ENCODE assay signal across 1 cellular context in genomic region chr14:59297070-59297766, GRCh38.
TF ChIP-seq lines count a peak whose summit lies in the region.

No MANE protein-coding gene starts in this region.

TF ChIP-seq in HepG2, 621 proteins besides CTCF, POLR2A, EP300 and RAD21 (continued from another document and continues in another):
- TF ChIP-seq CBX2 (IDR thresholded peaks at IDR 0.05; ENCODE audit: low read depth, low read length) (no peak), CBX2 (CRISPR knock-in tag; IDR thresholded peaks at IDR 0.05; ENCODE audit: low read depth) (no peak), ZNF512B (CRISPR knock-in tag; IDR thresholded peaks at IDR 0.05; ENCODE audit: borderline replicate concordance) (no peak), ZBTB42 (CRISPR knock-in tag; IDR thresholded peaks at IDR 0.05) (no peak), ZSCAN20 (CRISPR knock-in tag; IDR thresholded peaks at IDR 0.05; ENCODE audit: borderline replicate concordance) (no peak), KLF9 (CRISPR knock-in tag; IDR thresholded peaks at IDR 0.05; ENCODE audit: low read depth) (no peak), ZNF513 (CRISPR knock-in tag; conservative IDR thresholded peaks at IDR 0.05) (no peak), ARID5B (CRISPR knock-in tag; IDR thresholded peaks at IDR 0.05) (peak; percentile 91), SPEN (CRISPR knock-in tag; IDR thresholded peaks at IDR 0.05; ENCODE audit: low read depth) (no peak), ZSCAN5A (CRISPR knock-in tag; IDR thresholded peaks at IDR 0.05; ENCODE audit: borderline replicate concordance) (no peak), MTA1 (CRISPR knock-in tag; IDR thresholded peaks at IDR 0.05; ENCODE audit: borderline replicate concordance) (no peak), JDP2 (CRISPR knock-in tag; IDR thresholded peaks at IDR 0.05; ENCODE audit: borderline replicate concordance) (no peak), KDM3A (CRISPR knock-in tag; IDR thresholded peaks at IDR 0.05; ENCODE audit: low read depth) (no peak), NFAT5 (CRISPR knock-in tag; IDR thresholded peaks at IDR 0.05) (no peak), ZNF292 (CRISPR knock-in tag; IDR thresholded peaks at IDR 0.05; ENCODE audit: borderline replicate concordance, low read depth) (peak; percentile 7; the same call in 1 of the 2 replicates), ZNF782 (CRISPR knock-in tag; IDR thresholded peaks at IDR 0.05; ENCODE audit: borderline replicate concordance) (no peak), ZBTB3 (CRISPR knock-in tag; IDR thresholded peaks at IDR 0.05; ENCODE audit: borderline replicate concordance, low read depth) (no peak), HIC2 (CRISPR knock-in tag; IDR thresholded peaks at IDR 0.05; ENCODE audit: low read depth) (peak; percentile 92), PTBP1 (IDR thresholded peaks at IDR 0.05; ENCODE audit: low read depth, low read length, poor library complexity, severe bottlenecking) (no peak), SNRNP70 (IDR thresholded peaks at IDR 0.05; ENCODE audit: low read depth, low read length) (no peak), ARNTL (CRISPR knock-in tag; IDR thresholded peaks at IDR 0.05) (no peak), MAFF (IDR thresholded peaks at IDR 0.05; ENCODE audit: low read depth, low read length) (no peak), CENPT (CRISPR knock-in tag; IDR thresholded peaks at IDR 0.05; ENCODE audit: low read depth) (no peak), ZNF318 (CRISPR knock-in tag; IDR thresholded peaks at IDR 0.05) (no peak), ZNF274 (CRISPR knock-in tag; IDR thresholded peaks at IDR 0.05) (no peak)
